In the genomic region with DNA sequence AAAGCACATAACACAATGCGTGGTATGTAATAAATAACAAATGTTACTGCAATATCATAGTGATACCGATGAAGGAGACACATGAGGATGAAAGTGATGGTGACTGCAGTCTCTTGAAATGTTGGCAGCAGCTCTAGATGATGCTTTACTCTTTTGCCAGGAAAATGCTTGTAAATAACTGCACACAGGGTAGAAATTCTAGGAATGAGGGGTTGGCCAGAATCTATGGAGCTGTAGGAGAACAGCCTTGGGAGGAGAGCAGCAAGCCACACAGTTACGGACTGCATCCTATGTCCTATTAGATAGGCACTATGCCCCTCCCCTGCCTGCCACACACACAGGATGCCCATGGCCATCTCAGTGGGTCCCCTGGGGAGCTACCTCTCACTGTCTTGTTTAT, we compare ENCODE assay signal across 1 cellular context.
TF ChIP-seq lines count a peak whose summit lies in the region.

No MANE protein-coding gene starts in this region.

TF ChIP-seq in SK-N-SH, 30 proteins besides CTCF, POLR2A, EP300 and RAD21 (continued from another document):
- TF ChIP-seq, protein P1, sequence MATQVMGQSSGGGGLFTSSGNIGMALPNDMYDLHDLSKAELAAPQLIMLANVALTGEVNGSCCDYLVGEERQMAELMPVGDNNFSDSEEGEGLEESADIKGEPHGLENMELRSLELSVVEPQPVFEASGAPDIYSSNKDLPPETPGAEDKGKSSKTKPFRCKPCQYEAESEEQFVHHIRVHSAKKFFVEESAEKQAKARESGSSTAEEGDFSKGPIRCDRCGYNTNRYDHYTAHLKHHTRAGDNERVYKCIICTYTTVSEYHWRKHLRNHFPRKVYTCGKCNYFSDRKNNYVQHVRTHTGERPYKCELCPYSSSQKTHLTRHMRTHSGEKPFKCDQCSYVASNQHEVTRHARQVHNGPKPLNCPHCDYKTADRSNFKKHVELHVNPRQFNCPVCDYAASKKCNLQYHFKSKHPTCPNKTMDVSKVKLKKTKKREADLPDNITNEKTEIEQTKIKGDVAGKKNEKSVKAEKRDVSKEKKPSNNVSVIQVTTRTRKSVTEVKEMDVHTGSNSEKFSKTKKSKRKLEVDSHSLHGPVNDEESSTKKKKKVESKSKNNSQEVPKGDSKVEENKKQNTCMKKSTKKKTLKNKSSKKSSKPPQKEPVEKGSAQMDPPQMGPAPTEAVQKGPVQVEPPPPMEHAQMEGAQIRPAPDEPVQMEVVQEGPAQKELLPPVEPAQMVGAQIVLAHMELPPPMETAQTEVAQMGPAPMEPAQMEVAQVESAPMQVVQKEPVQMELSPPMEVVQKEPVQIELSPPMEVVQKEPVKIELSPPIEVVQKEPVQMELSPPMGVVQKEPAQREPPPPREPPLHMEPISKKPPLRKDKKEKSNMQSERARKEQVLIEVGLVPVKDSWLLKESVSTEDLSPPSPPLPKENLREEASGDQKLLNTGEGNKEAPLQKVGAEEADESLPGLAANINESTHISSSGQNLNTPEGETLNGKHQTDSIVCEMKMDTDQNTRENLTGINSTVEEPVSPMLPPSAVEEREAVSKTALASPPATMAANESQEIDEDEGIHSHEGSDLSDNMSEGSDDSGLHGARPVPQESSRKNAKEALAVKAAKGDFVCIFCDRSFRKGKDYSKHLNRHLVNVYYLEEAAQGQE (IDR thresholded peaks at IDR 0.05; ENCODE audit: low read depth, low read length) = no peak
- TF ChIP-seq, protein P2, sequence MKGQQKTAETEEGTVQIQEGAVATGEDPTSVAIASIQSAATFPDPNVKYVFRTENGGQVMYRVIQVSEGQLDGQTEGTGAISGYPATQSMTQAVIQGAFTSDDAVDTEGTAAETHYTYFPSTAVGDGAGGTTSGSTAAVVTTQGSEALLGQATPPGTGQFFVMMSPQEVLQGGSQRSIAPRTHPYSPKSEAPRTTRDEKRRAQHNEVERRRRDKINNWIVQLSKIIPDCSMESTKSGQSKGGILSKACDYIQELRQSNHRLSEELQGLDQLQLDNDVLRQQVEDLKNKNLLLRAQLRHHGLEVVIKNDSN (IDR thresholded peaks at IDR 0.05; ENCODE audit: borderline replicate concordance, low read depth) = no peak
- no peak for TF ChIP-seq YY1 (IDR thresholded peaks at IDR 0.05; ENCODE audit: low read depth)
- TF ChIP-seq FOXM1 (IDR thresholded peaks at IDR 0.05; ENCODE audit: low read depth) = no peak
- TF ChIP-seq GATA2 (CRISPR knock-in tag; IDR thresholded peaks at IDR 0.05) = no peak
- TF ChIP-seq EZH2phosphoT487 (IDR thresholded peaks at IDR 0.05; ENCODE audit: borderline replicate concordance, low read depth) = no peak
- peak; percentile 25; the same call in 1 of the 2 replicates for TF ChIP-seq FOSL2 (IDR thresholded peaks at IDR 0.05; ENCODE audit: borderline replicate concordance, low read depth)
- TF ChIP-seq NFIC (IDR thresholded peaks at IDR 0.05; ENCODE audit: borderline replicate concordance) = peak; percentile 38; the same call in 1 of the 2 replicates
- no peak for TF ChIP-seq RCOR1 (IDR thresholded peaks at IDR 0.05; ENCODE audit: low read length)
- no peak for TF ChIP-seq ELF1 (IDR thresholded peaks at IDR 0.05)
- no peak for TF ChIP-seq MXI1 (IDR thresholded peaks at IDR 0.05; ENCODE audit: low read depth, low read length)
- no peak for TF ChIP-seq MEF2A (IDR thresholded peaks at IDR 0.05; ENCODE audit: borderline replicate concordance, low read depth)
